8 cellular contexts compared by ENCODE assay signal in genomic region chr18:48806551-48807261, GRCh38.
A peak's percentile ranks its signal among the peaks of the same experiment; 100 is the strongest.
DNase-seq lines count a peak whose midpoint lies in the region; ATAC-seq and TF ChIP-seq lines count a peak whose summit lies in the region.

No MANE protein-coding gene starts in this region.

- H3K27me3 ChIP-seq in A673 (replicated peaks; ENCODE audit: insufficient read depth, low read depth, low read length, poor library complexity), result no peaks in the 10 kb centered on the region
- no peaks in the 10 kb centered on the region for H3K27me3 ChIP-seq in mammary epithelial cell (ENCODE audit: insufficient read depth, low read length)
- no peaks in the 10 kb centered on the region for H3K27me3 ChIP-seq in HAP-1 (ENCODE audit: low read depth)

- H3K9ac ChIP-seq in mammary epithelial cell (ENCODE audit: insufficient read depth, low read length), result no peak overlapping the region

- 66% methylated on average over 11 of the region's 11 CpGs for WGBS in mammary epithelial cell (ENCODE audit: low coverage, missing lambda C conversion rate)

- H3K36me3 ChIP-seq in A673 (ENCODE audit: insufficient read depth, low read length, poor library complexity, severe bottlenecking) (no peaks in the 10 kb centered on the region), mammary epithelial cell (ENCODE audit: insufficient read depth, low read length) (no peaks in the 10 kb centered on the region), HAP-1 (replicated peaks) (no peaks in the 10 kb centered on the region; the same call in 1 of the 2 replicates)

- no peak overlapping the region for H3K4me2 ChIP-seq in mammary epithelial cell (ENCODE audit: insufficient read depth, low read depth, low read length)

- CTCF ChIA-PET in A673 (lab: Charles Lee), result no interaction called here
- CTCF ChIA-PET in mammary epithelial cell (lab: Charles Lee; ENCODE audit: low non-redundant PET), result no interaction called here

- no peaks in the 10 kb centered on the region for H4K20me1 ChIP-seq in mammary epithelial cell (ENCODE audit: insufficient read depth, low read length)

- dilution Hi-C loops in mammary epithelial cell (cut with HindIII; ENCODE audit: low sequenced_read_pairs), result no loop called here

- H3K4me1 ChIP-seq in A673 (ENCODE audit: insufficient read depth, low read length, poor library complexity, severe bottlenecking), result peaks cover 26% of the 10 kb centered on the region
- H3K4me1 ChIP-seq in mammary epithelial cell (ENCODE audit: insufficient read depth, low read length), result peaks cover 6% of the 10 kb centered on the region
- H3K4me1 ChIP-seq in HAP-1, result no peaks in the 10 kb centered on the region

- TF ChIP-seq CTCF in A673 (conservative IDR thresholded peaks at IDR 0.05; ENCODE audit: low read depth, low read length), result no peak
- TF ChIP-seq CTCF in mammary epithelial cell (conservative IDR thresholded peaks at IDR 0.05 in 1 of 2, IDR thresholded peaks at IDR 0.05 in 1 of 2; ENCODE audit: extremely low read depth in 1 of 2, insufficient read depth in 1 of 2, low read depth in 1 of 2, low read length in 2 of 2), result no peak

- no peak overlapping the region for H3K4me3 ChIP-seq in A673 (ENCODE audit: low read depth, low read length, poor library complexity, severe bottlenecking)
- no peak overlapping the region for H3K4me3 ChIP-seq in mammary epithelial cell (replicated peaks in 1 of 3; ENCODE audit: insufficient read depth in 1 of 3, low read depth in 2 of 3, low read length in 3 of 3)
- H3K4me3 ChIP-seq in HAP-1, result no peak overlapping the region

- POLR2A ChIA-PET in A673 (lab: Charles Lee; ENCODE audit: low non-redundant PET), result no interaction called here

- no peaks in the 10 kb centered on the region for H3K79me2 ChIP-seq in mammary epithelial cell (ENCODE audit: insufficient read depth, low read length)

- DNase-seq in A673 (ENCODE audit: low spot score) (peak; percentile 46), RPMI7951 (ENCODE audit: low read depth) (peak; percentile 80), mammary epithelial cell (no peak), mesenteric fat pad (ENCODE audit: low spot score) (peak; percentile 79), AG08396 (ENCODE audit: low spot score) (no peak), HAP-1 (ENCODE audit: low spot score in 2 of 2) (no peak), globus pallidus (ENCODE audit: low spot score) (no peak)

- in situ Hi-C loops in mammary epithelial cell (cut with MboI; ENCODE audit: low sequenced_read_pairs in 2 of 2) (no loop called here), HAP-1 (cut with MboI; ENCODE audit: low sequenced_read_pairs) (no loop called here)

- intact Hi-C loops in A673 (cut with micrococcal nuclease; ENCODE audit: unreplicated experiment) (no loop called here), mammary epithelial cell (cut with micrococcal nuclease) (no loop called here)

- no peak for ATAC-seq in GM21447 (IDR thresholded peaks at IDR 0.05; ENCODE audit: unreplicated experiment)

- peak overlapping the region; percentile 17 for H2AFZ ChIP-seq in mammary epithelial cell (ENCODE audit: low read depth, low read length)

- no peaks in the 10 kb centered on the region for H3K9me3 ChIP-seq in A673 (ENCODE audit: low read depth, low read length, poor library complexity, severe bottlenecking)
- H3K9me3 ChIP-seq in mammary epithelial cell (replicated peaks; ENCODE audit: insufficient read depth, low read length), result no peaks in the 10 kb centered on the region
- no peaks in the 10 kb centered on the region for H3K9me3 ChIP-seq in HAP-1

- H3K27ac ChIP-seq in A673 (ENCODE audit: low read depth, low read length, poor library complexity, severe bottlenecking) (no peak overlapping the region), mammary epithelial cell (ENCODE audit: insufficient read depth, low read depth, low read length) (no peak overlapping the region)

- no TSS peak for BruUV-seq in A673 (replicated peaks; lab: Mats Ljungman, UMichigan)
- no TSS peak for BruUV-seq in mammary epithelial cell (replicated peaks; lab: Mats Ljungman, UMichigan)

Comparison
In these comparisons a context has a peak if more than half of its experiments do, and no peak if none do; other contexts are left out.
1. DNase-seq: peak in A673 (single experiment), RPMI7951 (single experiment) and mesenteric fat pad (single experiment); none in mammary epithelial cell (single experiment), AG08396 (single experiment), HAP-1 (0 of 2) and globus pallidus (single experiment).